In genomic region chr3:63970596-63971468, GRCh38 we compare ENCODE assay signal across 11 cellular contexts. TPM values are rescaled to one million over a fixed set of nuclear protein-coding genes. Genes with fewer than 3 reads are reported as not detected.
DNase-seq lines count a peak whose midpoint lies in the region; ATAC-seq, FAIRE-seq and TF ChIP-seq lines count a peak whose summit lies in the region.
"Had no signal": no experiment of that assay in that cellular context is flagged by ENCODE, and none has a peak within 500 bp of the region (broad histone marks: within the 10 kb centered on the region; RNA-seq: fewer than 3 reads in every experiment).

No MANE protein-coding gene starts in this region.

- no peaks in the 10 kb centered on the region for H3K36me3 ChIP-seq in HUES6 (ENCODE audit: control insufficient read depth, insufficient read depth, low read length)
- H3K36me3 ChIP-seq in spleen: peaks cover 0 to 18% (median 5%) of the 10 kb centered on the region in 6 donors

- WGBS in spleen, 5 donors: 63 to 74% (median 67%) methylated on average over 11 of the region's 11 CpGs

- TF ChIP-seq POLR2A in spleen (IDR thresholded peaks at IDR 0.05): no peak

- H3K9me3 ChIP-seq in HUES6 (ENCODE audit: control insufficient read depth, insufficient read depth, low read depth, low read length) (no peaks in the 10 kb centered on the region), spleen (no peaks in the 10 kb centered on the region)

- no peak for FAIRE-seq in HTR-8/SVneo (lab: Jason Lieb, UNC)

- intact Hi-C loops in spleen (cut with DNase I; ENCODE audit: low total_unique reads): no loop called here

- peak overlapping the region; percentile 31; the same call in 1 of the 2 replicates for H3K27ac ChIP-seq in HUES6 (ENCODE audit: low read depth, low read length)
- H3K27ac ChIP-seq in spleen: peak overlapping the region in 6 of 8 donors; percentile 25 to 93 (median 85)

- peaks cover 58% of the 10 kb centered on the region for H3K4me1 ChIP-seq in HUES6 (ENCODE audit: control insufficient read depth, insufficient read depth, low read length)
- H3K4me1 ChIP-seq in spleen: peaks cover 35 to 100% (median 79%) of the 10 kb centered on the region in 6 donors

- peak overlapping the region; percentile 28; the same call in 1 of the 2 replicates for H3K4me3 ChIP-seq in HUES6 (ENCODE audit: low read depth, low read length)
- peak overlapping the region in 1 of 8 donors; percentile 71 for H3K4me3 ChIP-seq in spleen

- no peak for ATAC-seq in HG03175 (IDR thresholded peaks at IDR 0.05; ENCODE audit: unreplicated experiment)

- H3K27me3 ChIP-seq in HUES6 (ENCODE audit: control insufficient read depth, insufficient read depth, low read length) (no peaks in the 10 kb centered on the region), spleen (replicated peaks in 1 of 7) (no peaks in the 10 kb centered on the region)

- TF ChIP-seq CTCF in spleen (IDR thresholded peaks at IDR 0.05 in 8 of 11, conservative IDR thresholded peaks at IDR 0.05 in 3 of 11): no peak

- peak; percentile 65 for DNase-seq in amniotic epithelial cell (ENCODE audit: low read depth)
- DNase-seq in left kidney (ENCODE audit: low read depth, low spot score): peak; percentile 28
- no peak for DNase-seq in spleen
- DNase-seq in AG20443 (ENCODE audit: low spot score): no peak
- no peak for DNase-seq in HTR-8/SVneo (ENCODE audit: insufficient read length, low spot score)
- no peak for DNase-seq in activated gamma-delta T cell treated with Interleukin-2 at 50 U/mL for 16 hours
- DNase-seq: activated CD4-positive, alpha-beta T cell treated with anti-CD3 and anti-CD28 coated beads for 1 hour; NCI-H2171 treated with DMSO at 0.1 percent for 48 hours had no signal

- no peak overlapping the region for H3K9ac ChIP-seq in HUES6 (ENCODE audit: low read length)

RNA-seq across cellular contexts. Expression of gene PSMD6, which starts 52.5 kb away (rescaled TPM):
- total RNA-seq in spleen: 10 to 100 TPM; 53.4 to 75.8 (median 60.4) TPM
- 10 to 100 TPM; 49.0 to 57.5 (median 52.7) TPM for polyA plus RNA-seq in spleen

RNA-seq across cellular contexts. Expression of gene SCAANT1, which starts 58.6 kb away (rescaled TPM):
- not detected for total RNA-seq in spleen
- polyA plus RNA-seq in spleen: not detected
- polyA plus RNA-seq: esophagus had no signal

Comparison
In these comparisons a context has a peak if more than half of its experiments do, and no peak if none do; other contexts are left out.
1. DNase-seq: peak in amniotic epithelial cell (single experiment) and left kidney (single experiment); none in spleen (single experiment), AG20443 (single experiment), HTR-8/SVneo (single experiment) and activated gamma-delta T cell treated with Interleukin-2 at 50 U/mL for 16 hours (single experiment).